ENCODE assay signal across 9 cellular contexts in genomic region chr12:124479680-124480468, GRCh38.
DNase-seq lines count a peak whose midpoint lies in the region; ATAC-seq and TF ChIP-seq lines count a peak whose summit lies in the region.
"Had no signal": no experiment of that assay in that cellular context is flagged by ENCODE, and none has a peak within 500 bp of the region (broad histone marks: within the 10 kb centered on the region; RNA-seq: fewer than 3 reads in every experiment).

No MANE protein-coding gene starts in this region.

- H4K20me1 ChIP-seq in mammary epithelial cell (ENCODE audit: insufficient read depth, low read length) = peaks cover 4% of the 10 kb centered on the region

- H3K4me2 ChIP-seq in mammary epithelial cell (ENCODE audit: insufficient read depth, low read depth, low read length) (peak overlapping the region; percentile 49), trophoblast cell (ENCODE audit: low read length) (no peak overlapping the region)

- peaks cover 51% of the 10 kb centered on the region for H3K36me3 Mint-ChIP-seq in activated CD4-positive, alpha-beta T cell treated with anti-CD3 and anti-CD28 coated beads, Interleukin-2, amount 10 ng/mL, durations not matched to agents 24 days and 14 days (ENCODE audit: low read depth)

- no peaks in the 10 kb centered on the region for H3K9me3 Mint-ChIP-seq in activated CD4-positive, alpha-beta T cell treated with anti-CD3 and anti-CD28 coated beads, Interleukin-2, amount 10 ng/mL, durations not matched to agents 24 days and 14 days

- H3K4me1 ChIP-seq in mammary epithelial cell (ENCODE audit: insufficient read depth, low read length) = peaks cover 19% of the 10 kb centered on the region
- peaks cover 3 to 7% of the 10 kb centered on the region in 2 experiments for H3K4me1 ChIP-seq in trophoblast cell (ENCODE audit: control insufficient read depth in 1 of 2, insufficient read depth in 2 of 2, low read length in 2 of 2)

- DNase-seq in mammary epithelial cell (no peak), trophoblast cell (no peak), activated T-cell treated with anti-CD3 and anti-CD28 coated beads for 4 hours (no peak), epidermal melanocyte (ENCODE audit: insufficient read length, low spot score) (no peak)
- no peak for DNase-seq in activated CD4-positive, alpha-beta T cell treated with anti-CD3 and anti-CD28 coated beads, Interleukin-2, amount 10 ng/mL, durations not matched to agents 24 days and 14 days
- DNase-seq: NCI-H1105 treated with DMSO at 0.1 percent for 48 hours had no signal

- H3K27me3 ChIP-seq in mammary epithelial cell (ENCODE audit: insufficient read depth, low read length) (no peaks in the 10 kb centered on the region), trophoblast cell (ENCODE audit: insufficient read depth, low read length) (no peaks in the 10 kb centered on the region)

- ATAC-seq in GM18907 (IDR thresholded peaks at IDR 0.05; ENCODE audit: unreplicated experiment) (peak; percentile 37), HG02884 (IDR thresholded peaks at IDR 0.05; ENCODE audit: unreplicated experiment) (peak; percentile 17), HG03439 (IDR thresholded peaks at IDR 0.05; ENCODE audit: unreplicated experiment) (no peak)

- dilution Hi-C loops in mammary epithelial cell (cut with HindIII; ENCODE audit: low sequenced_read_pairs) = no loop called here

- H3K18ac ChIP-seq in trophoblast cell (ENCODE audit: low read length) = peak overlapping the region; percentile 21

- intact Hi-C loops in mammary epithelial cell (cut with micrococcal nuclease) = no loop called here
- intact Hi-C loops in activated CD4-positive, alpha-beta T cell treated with anti-CD3 and anti-CD28 coated beads, Interleukin-2, amount 10 ng/mL, durations not matched to agents 24 days and 14 days (cut with micrococcal nuclease) = loop anchor here (1.0 kb wide), 1 partner anchor 14 kb away; no protein-coding TSS in a partner anchor

- CTCF ChIA-PET in mammary epithelial cell (lab: Charles Lee; ENCODE audit: low non-redundant PET) = no interaction called here

- no peak overlapping the region for H3K27ac ChIP-seq in mammary epithelial cell (ENCODE audit: insufficient read depth, low read depth, low read length)
- H3K27ac ChIP-seq in trophoblast cell (ENCODE audit: low read depth, low read length) = no peak overlapping the region

- no peak overlapping the region for H2BK5ac ChIP-seq in trophoblast cell (ENCODE audit: low read depth, low read length, poor library complexity)

- peaks cover 2% of the 10 kb centered on the region for H3K36me3 ChIP-seq in mammary epithelial cell (ENCODE audit: insufficient read depth, low read length)
- peaks cover 55 to 63% of the 10 kb centered on the region in 2 experiments for H3K36me3 ChIP-seq in trophoblast cell (ENCODE audit: control insufficient read depth in 1 of 2, insufficient read depth in 2 of 2, low read length in 2 of 2)

- H2BK12ac ChIP-seq in trophoblast cell (ENCODE audit: low read length) = no peak overlapping the region

- H2AFZ ChIP-seq in mammary epithelial cell (ENCODE audit: low read depth, low read length) (no peak overlapping the region), trophoblast cell (ENCODE audit: insufficient read depth, low read length, poor library complexity) (no peak overlapping the region)

- no peak overlapping the region for H3K4me3 Mint-ChIP-seq in activated CD4-positive, alpha-beta T cell treated with anti-CD3 and anti-CD28 coated beads, Interleukin-2, amount 10 ng/mL, durations not matched to agents 24 days and 14 days

- H2BK120ac ChIP-seq in trophoblast cell (ENCODE audit: insufficient read depth, low read length, poor library complexity) = no peak overlapping the region

- TF ChIP-seq CTCF in mammary epithelial cell (conservative IDR thresholded peaks at IDR 0.05 in 1 of 2, IDR thresholded peaks at IDR 0.05 in 1 of 2; ENCODE audit: extremely low read depth in 1 of 2, insufficient read depth in 1 of 2, low read depth in 1 of 2, low read length in 2 of 2) = no peak

- H3K14ac ChIP-seq in trophoblast cell (ENCODE audit: low read length) = no peak overlapping the region

- H3K79me2 ChIP-seq in mammary epithelial cell (ENCODE audit: insufficient read depth, low read length) (peaks cover 55% of the 10 kb centered on the region), trophoblast cell (ENCODE audit: control insufficient read depth, insufficient read depth, low read length, poor library complexity) (no peaks in the 10 kb centered on the region)

- H3K27ac Mint-ChIP-seq in activated CD4-positive, alpha-beta T cell treated with anti-CD3 and anti-CD28 coated beads, Interleukin-2, amount 10 ng/mL, durations not matched to agents 24 days and 14 days = no peak overlapping the region

- BruUV-seq in mammary epithelial cell (replicated peaks; lab: Mats Ljungman, UMichigan) = no TSS peak

- H3K4me1 Mint-ChIP-seq in activated CD4-positive, alpha-beta T cell treated with anti-CD3 and anti-CD28 coated beads, Interleukin-2, amount 10 ng/mL, durations not matched to agents 24 days and 14 days = peaks cover 35% of the 10 kb centered on the region

- no peak overlapping the region for H4K91ac ChIP-seq in trophoblast cell (ENCODE audit: low read depth, low read length)

- no peak overlapping the region for H3K23ac ChIP-seq in trophoblast cell (ENCODE audit: low read length)

- no peak overlapping the region for H3K9ac ChIP-seq in mammary epithelial cell (ENCODE audit: insufficient read depth, low read length)
- no peak overlapping the region for H3K9ac ChIP-seq in trophoblast cell (ENCODE audit: low read length)

- H3K9me3 ChIP-seq in mammary epithelial cell (replicated peaks; ENCODE audit: insufficient read depth, low read length) (no peaks in the 10 kb centered on the region), trophoblast cell (ENCODE audit: insufficient read depth, low read depth, low read length) (peaks cover 3% of the 10 kb centered on the region)

- H4K12ac ChIP-seq in trophoblast cell (ENCODE audit: low read depth, low read length) = no peak overlapping the region

- H3K79me1 ChIP-seq in trophoblast cell (ENCODE audit: low read length) = no peaks in the 10 kb centered on the region

- H2AK5ac ChIP-seq in trophoblast cell (ENCODE audit: low read length) = no peak overlapping the region

- H3K4me3 ChIP-seq in mammary epithelial cell (replicated peaks in 1 of 3; ENCODE audit: insufficient read depth in 1 of 3, low read depth in 2 of 3, low read length in 3 of 3) = no peak overlapping the region
- H3K4me3 ChIP-seq in trophoblast cell (ENCODE audit: low read depth, low read length) = no peak overlapping the region

- no peaks in the 10 kb centered on the region for H3K27me3 Mint-ChIP-seq in activated CD4-positive, alpha-beta T cell treated with anti-CD3 and anti-CD28 coated beads, Interleukin-2, amount 10 ng/mL, durations not matched to agents 24 days and 14 days

- WGBS in mammary epithelial cell (ENCODE audit: low coverage, missing lambda C conversion rate) = 59% methylated on average over 12 of the region's 19 CpGs
- WGBS in trophoblast cell (ENCODE audit: extremely low coverage, insufficient coverage, insufficient read length) = no CpG with 5 or more reads among the region's 19 CpGs

- H3K4ac ChIP-seq in trophoblast cell (ENCODE audit: low read depth, low read length) = no peak overlapping the region

- no peak overlapping the region for H4K8ac ChIP-seq in trophoblast cell (ENCODE audit: low read depth, low read length)

- in situ Hi-C loops in mammary epithelial cell (cut with MboI; ENCODE audit: low sequenced_read_pairs in 2 of 2) = no loop called here
